In genomic region chr13:44577236-44578063, GRCh38 we compare ENCODE assay signal across 8 cellular contexts. TPM values are rescaled to one million over a fixed set of nuclear protein-coding genes. Genes with fewer than 3 reads are reported as not detected.
DNase-seq lines count a peak whose midpoint lies in the region; TF ChIP-seq lines count a peak whose summit lies in the region.

No MANE protein-coding gene starts in this region.

- no peak for TF ChIP-seq EP300 in suprapubic skin (IDR thresholded peaks at IDR 0.05)

- H3K36me3 ChIP-seq in suprapubic skin: no peaks in the 10 kb centered on the region

- no peaks in the 10 kb centered on the region for H3K9me3 ChIP-seq in suprapubic skin

- no peaks in the 10 kb centered on the region for H3K27me3 ChIP-seq in suprapubic skin

- peaks cover 32% of the 10 kb centered on the region for H3K4me1 ChIP-seq in suprapubic skin

- H3K27ac ChIP-seq in suprapubic skin: peak overlapping the region; percentile 99

- 1% methylated on average over 51 of the region's 94 CpGs for WGBS in suprapubic skin

- peak; percentile 98 for DNase-seq in GM03348 (ENCODE audit: low spot score)
- peak; percentile 87 for DNase-seq in HFF-Myc (ENCODE audit: extremely low read depth, low read depth)
- DNase-seq in NAMALWA (ENCODE audit: low spot score): peak; percentile 95
- DNase-seq in SK-MEL-5 (ENCODE audit: low read depth, low spot score): peak; percentile 96
- DNase-seq in activated naive CD4-positive, alpha-beta T cell treated with anti-CD3 and anti-CD28 coated beads, Interleukin-2, amount 50 U/mL, for 16 hours: peak; percentile 96
- DNase-seq in globus pallidus (ENCODE audit: low spot score): peak; percentile 92
- DNase-seq in nucleus accumbens (lab: John Stamatoyannopoulos, UW): peak; percentile 46 to 99 (median 93)
- peak; percentile 96 to 97 for DNase-seq in suprapubic skin (ENCODE audit: low spot score in 2 of 2)

- peak in 1 of 2 donors; percentile 75 for TF ChIP-seq POLR2A in suprapubic skin (IDR thresholded peaks at IDR 0.05)

- in situ Hi-C loops in SK-MEL-5 (cut with HindIII; ENCODE audit: low pct_unique_long_range_greater_than_20kb, low sequenced_read_pairs): no loop called here

- H3K4me3 ChIP-seq in HFF-Myc (replicated peaks; ENCODE audit: low read depth, low read length): peak overlapping the region; percentile 86
- peak overlapping the region; percentile 78 for H3K4me3 ChIP-seq in suprapubic skin

- TF ChIP-seq CTCF in HFF-Myc (IDR thresholded peaks at IDR 0.05; ENCODE audit: low read depth, low read length, missing control alignments) (no peak), suprapubic skin (IDR thresholded peaks at IDR 0.05) (no peak)

RNA-seq across cellular contexts. Expression of gene TSC22D1, which starts 1.3 kb away (rescaled TPM):
- total RNA-seq in SK-MEL-5 (2014; rRNA removed; shearing (Covaris generic)): 36.5 and 37.3 TPM in 2 replicates
- 57.4 and 62.7 TPM in 2 replicates for polyA plus RNA-seq in SK-MEL-5 (2015; cell fraction: cytosol; rRNA removed)
- 70.2 and 74.8 TPM in 2 replicates for polyA plus RNA-seq in SK-MEL-5 (2015; cell fraction: nucleus; rRNA removed)
- total RNA-seq in suprapubic skin: 100 to 1,000 TPM in 1 of 4 donors, 10 to 100 TPM in 3; 70.3 to 135 (median 92.1) TPM

Comparison
In these comparisons a context has a peak if more than half of its experiments do, and no peak if none do; other contexts are left out.
1. Peak in every context shown above with its lines: DNase-seq, H3K4me3 ChIP-seq and H3K27ac ChIP-seq.